In genomic region chr13:41905600-41906254, GRCh38 we compare ENCODE assay signal across 8 cellular contexts. TPM values are rescaled to one million over a fixed set of nuclear protein-coding genes. Genes with fewer than 3 reads are reported as not detected.
DNase-seq lines count a peak whose midpoint lies in the region; ATAC-seq and TF ChIP-seq lines count a peak whose summit lies in the region.

No MANE protein-coding gene starts in this region.

- no peaks in the 10 kb centered on the region for H3K27me3 ChIP-seq in brain microvascular endothelial cell (replicated peaks)

- no peaks in the 10 kb centered on the region for H3K27me3 Mint-ChIP-seq in memory B cell
- no peaks in the 10 kb centered on the region for H3K27me3 Mint-ChIP-seq in activated CD4-positive, alpha-beta memory T cell treated with anti-CD3 and anti-CD28 coated beads for 36 hours

- in situ Hi-C loops in ACHN (cut with HindIII; ENCODE audit: low pct_ligation_motif_present, low pct_unique_long_range_greater_than_20kb, low sequenced_read_pairs) = no loop called here
- in situ Hi-C loops in brain microvascular endothelial cell (cut with HindIII; ENCODE audit: low pct_ligation_motif_present, low sequenced_read_pairs) = no loop called here

- H3K4me3 Mint-ChIP-seq in memory B cell = no peak overlapping the region
- H3K4me3 Mint-ChIP-seq in activated CD4-positive, alpha-beta memory T cell treated with anti-CD3 and anti-CD28 coated beads for 36 hours = no peak overlapping the region

- intact Hi-C loops in activated CD4-positive, alpha-beta memory T cell treated with anti-CD3 and anti-CD28 coated beads for 36 hours (cut with micrococcal nuclease) = loop anchor here (1.0 to 5.0 kb wide), 2 partner anchors 205 to 238 kb away; no protein-coding TSS in a partner anchor

- H3K36me3 Mint-ChIP-seq in memory B cell = peaks cover 22% of the 10 kb centered on the region
- H3K36me3 Mint-ChIP-seq in activated CD4-positive, alpha-beta memory T cell treated with anti-CD3 and anti-CD28 coated beads for 36 hours = peaks cover 20% of the 10 kb centered on the region

- CTCF ChIA-PET in activated CD4-positive, alpha-beta memory T cell treated with anti-CD3 and anti-CD28 coated beads for 36 hours (lab: Charles Lee) = interaction anchor here (1.8 to 3.9 kb wide), 2 partner anchors 10 to 204 kb away, joined by 8 to 21 read pairs; no protein-coding TSS in a partner anchor

- no peaks in the 10 kb centered on the region for H3K36me3 ChIP-seq in brain microvascular endothelial cell (replicated peaks)

- TF ChIP-seq CTCF in GM12875 (IDR thresholded peaks at IDR 0.05; ENCODE audit: borderline replicate concordance, insufficient read depth, low read depth, low read length) = peak; percentile 52; the same call in 1 of the 2 replicates
- peak; percentile 51 for TF ChIP-seq CTCF in brain microvascular endothelial cell (IDR thresholded peaks at IDR 0.05; ENCODE audit: low read depth, low read length, missing control alignments)

- peaks cover 2% of the 10 kb centered on the region for H3K4me1 Mint-ChIP-seq in memory B cell
- H3K4me1 Mint-ChIP-seq in activated CD4-positive, alpha-beta memory T cell treated with anti-CD3 and anti-CD28 coated beads for 36 hours (ENCODE audit: low read depth) = peaks cover 9% of the 10 kb centered on the region

- H3K4me3 ChIP-seq in GM12875 (ENCODE audit: low read depth, low read length) (no peak overlapping the region), brain microvascular endothelial cell (ENCODE audit: low read depth, low read length) (no peak overlapping the region)

- peak overlapping the region; percentile 19 for H3K27ac Mint-ChIP-seq in memory B cell
- no peak overlapping the region for H3K27ac Mint-ChIP-seq in activated CD4-positive, alpha-beta memory T cell treated with anti-CD3 and anti-CD28 coated beads for 36 hours

- peak; percentile 69 for DNase-seq in ACHN
- DNase-seq in NCI-H2107 (lab: John Stamatoyannopoulos, UW) = peak; percentile 10
- no peak for DNase-seq in brain microvascular endothelial cell
- no peak for DNase-seq in memory B cell (ENCODE audit: low spot score in 2 of 2)
- DNase-seq in GDM1 (lab: John Stamatoyannopoulos, UW) = no peak
- DNase-seq in activated CD4-positive, alpha-beta memory T cell treated with anti-CD3 and anti-CD28 coated beads for 36 hours = no peak

- POLR2A ChIA-PET in activated CD4-positive, alpha-beta memory T cell treated with anti-CD3 and anti-CD28 coated beads for 36 hours (lab: Charles Lee) = no interaction called here

- no peak overlapping the region for H3K27ac ChIP-seq in brain microvascular endothelial cell

- no peaks in the 10 kb centered on the region for H3K9me3 Mint-ChIP-seq in memory B cell
- H3K9me3 Mint-ChIP-seq in activated CD4-positive, alpha-beta memory T cell treated with anti-CD3 and anti-CD28 coated beads for 36 hours = no peaks in the 10 kb centered on the region

- peak; percentile 86 for ATAC-seq in HG02798 (IDR thresholded peaks at IDR 0.05; ENCODE audit: poor library complexity, unreplicated experiment)
- peak; percentile 73 for ATAC-seq in memory B cell (ENCODE audit: low read depth)

RNA-seq across cellular contexts. Expression of gene VWA8, which starts 55.2 kb away (rescaled TPM):
- total RNA-seq in activated CD4-positive, alpha-beta memory T cell treated with anti-CD3 and anti-CD28 coated beads for 36 hours = 10 to 100 TPM; 16.8 to 17.1 TPM

Comparison
In these comparisons a context has a peak if more than half of its experiments do, and no peak if none do; other contexts are left out.
1. DNase-seq: peak in ACHN (single experiment) and NCI-H2107 (single experiment); none in brain microvascular endothelial cell (single experiment), memory B cell (0 of 2), GDM1 (single experiment) and activated CD4-positive, alpha-beta memory T cell treated with anti-CD3 and anti-CD28 coated beads for 36 hours (single experiment).